ENCODE assay signal across 22 cellular contexts in the genomic region with DNA sequence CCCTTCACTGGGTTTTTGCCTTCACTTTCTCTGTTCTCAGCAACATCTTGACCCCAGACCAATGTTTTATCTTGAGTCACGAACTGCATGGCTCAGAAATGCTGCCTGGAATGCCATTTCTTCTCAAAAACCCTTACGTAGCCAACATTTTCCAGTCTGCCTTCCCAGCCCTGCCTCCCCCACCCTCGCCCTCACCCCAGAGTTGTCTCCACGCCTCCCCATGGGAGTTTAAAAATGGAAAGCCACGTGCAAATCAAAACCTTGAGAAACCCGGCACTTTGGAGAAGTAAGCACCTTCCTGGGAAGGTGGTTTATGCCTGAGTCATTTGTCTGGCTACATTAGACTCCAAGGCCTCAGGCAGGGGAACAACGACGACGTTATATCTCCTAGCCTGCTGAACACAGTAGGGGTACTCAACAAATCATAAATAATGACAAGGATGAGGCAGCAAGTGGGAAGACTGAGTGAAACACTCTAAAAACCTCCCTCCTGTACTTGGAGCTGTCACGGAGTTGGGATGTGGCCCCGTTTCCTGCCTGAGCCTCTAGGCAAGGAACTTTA.
A peak's percentile ranks its signal among the peaks of the same experiment; 100 is the strongest.
DNase-seq lines count a peak whose midpoint lies in the region; ATAC-seq, FAIRE-seq and TF ChIP-seq lines count a peak whose summit lies in the region.
"Had no signal": no experiment of that assay in that cellular context is flagged by ENCODE, and none has a peak within 500 bp of the region (broad histone marks: within the 10 kb centered on the region; RNA-seq: fewer than 3 reads in every experiment).

No MANE protein-coding gene starts in this region.

- no peak overlapping the region for H2AFZ ChIP-seq in astrocyte (ENCODE audit: low read depth, low read length)
- H2AFZ ChIP-seq in GM23248 = no peak overlapping the region
- H2AFZ ChIP-seq: PC-9 had no signal

- 7 to 10% methylated on average over 11 of the region's 11 CpGs for WGBS in aorta, 2 donors
- WGBS in GM23248 (ENCODE audit: low coverage in 1 of 2, low lambda C conversion rate in 2 of 2, missing lambda C conversion rate in 2 of 2), 2 experiments = 34 to 35% methylated on average over 11 of the region's 11 CpGs

- FAIRE-seq in astrocyte (lab: Jason Lieb, UNC) = no peak
- FAIRE-seq: GM12892, H54 had no signal

- H3K4me2 ChIP-seq in astrocyte (ENCODE audit: low read length) = no peak overlapping the region
- no peak overlapping the region for H3K4me2 ChIP-seq in GM23248 (ENCODE audit: unreplicated experiment)
- H3K4me2 ChIP-seq: PC-9 had no signal

- H3K36me3 ChIP-seq in breast epithelium (no peaks in the 10 kb centered on the region), astrocyte (ENCODE audit: insufficient read depth, low read length) (no peaks in the 10 kb centered on the region), aorta (ENCODE audit: control insufficient read depth in 1 of 2, insufficient read depth in 2 of 2, low read length in 1 of 2) (no peaks in the 10 kb centered on the region), GM23248 (ENCODE audit: low read depth) (no peaks in the 10 kb centered on the region)

- H3K27ac Mint-ChIP-seq in MCF 10A (ENCODE audit: low read depth, unreplicated experiment) (no peak overlapping the region), astrocyte (ENCODE audit: unreplicated experiment) (peak overlapping the region; percentile 21)
- H3K27ac Mint-ChIP-seq: HFFc6 had no signal

- H3K4me1 Mint-ChIP-seq in MCF 10A (ENCODE audit: insufficient read depth, unreplicated experiment) = no peaks in the 10 kb centered on the region
- peaks cover 12% of the 10 kb centered on the region for H3K4me1 Mint-ChIP-seq in astrocyte (ENCODE audit: low read depth, unreplicated experiment)

- DNase-seq in breast epithelium (ENCODE audit: low spot score in 2 of 2) (no peak), MCF 10A (ENCODE audit: unreplicated experiment) (no peak), astrocyte (ENCODE audit: low read depth) (peak; percentile 60), islet precursor cell (peak; percentile 74), aorta (peak in 1 of 2 donors; percentile 71), GM23248 (no peak), GOT3 (lab: John Stamatoyannopoulos, UW) (no peak), HuH-7 (ENCODE audit: low spot score) (no peak)
- DNase-seq: C1 segment of cervical spinal cord, DMS79 treated with DMSO at 0.1 percent for 48 hours, GDM1, HFFc6, KG1, NCI-H1048, NCI-H1436 treated with DMSO at 0.1 percent for 48 hours, NCI-H2081, NCI-H510A treated with DMSO at 0.1 percent for 48 hours, NCI-H82, PC-9 had no signal

- H3K27me3 Mint-ChIP-seq in MCF 10A (ENCODE audit: insufficient read depth, unreplicated experiment) (no peaks in the 10 kb centered on the region), astrocyte (ENCODE audit: low read depth, unreplicated experiment) (peaks cover under 1% of the 10 kb centered on the region)

- H3F3A ChIP-seq in GM23248 (ENCODE audit: insufficient read depth) = no peaks in the 10 kb centered on the region

- BruUV-seq in MCF 10A (replicated peaks; lab: Mats Ljungman, UMichigan) = no TSS peak

- intact Hi-C loops in breast epithelium (cut with DNase I; ENCODE audit: low total_unique reads) (no loop called here), MCF 10A (cut with micrococcal nuclease) (no loop called here), aorta (cut with DNase I) (loop anchor here in 1 of 2 donors (5.0 kb wide), 1 partner anchor 170 kb away; no protein-coding TSS in a partner anchor)

- H3K27me3 ChIP-seq in breast epithelium = no peaks in the 10 kb centered on the region
- no peaks in the 10 kb centered on the region for H3K27me3 ChIP-seq in astrocyte (ENCODE audit: insufficient read depth, low read length)
- no peaks in the 10 kb centered on the region for H3K27me3 ChIP-seq in aorta (ENCODE audit: control insufficient read depth in 1 of 2, insufficient read depth in 2 of 2, low read length in 1 of 2)
- H3K27me3 ChIP-seq in GM23248 (replicated peaks; ENCODE audit: insufficient read depth) = no peaks in the 10 kb centered on the region

- TF ChIP-seq CTCF in breast epithelium (IDR thresholded peaks at IDR 0.05) = no peak
- no peak for TF ChIP-seq CTCF in MCF 10A (IDR thresholded peaks at IDR 0.05; ENCODE audit: unreplicated experiment)
- TF ChIP-seq CTCF in astrocyte (IDR thresholded peaks at IDR 0.05; ENCODE audit: insufficient read depth, low read depth, low read length) = no peak

- H3K79me2 ChIP-seq in astrocyte (ENCODE audit: insufficient read depth, low read length) = no peaks in the 10 kb centered on the region
- H3K79me2 ChIP-seq in GM23248 (ENCODE audit: insufficient read depth) = no peaks in the 10 kb centered on the region

- H3K9me3 ChIP-seq in breast epithelium = no peaks in the 10 kb centered on the region
- no peaks in the 10 kb centered on the region for H3K9me3 ChIP-seq in astrocyte (ENCODE audit: insufficient read depth, low read depth, low read length)
- H3K9me3 ChIP-seq in aorta (ENCODE audit: control insufficient read depth, low read length) = no peaks in the 10 kb centered on the region
- H3K9me3 ChIP-seq in GM23248 (ENCODE audit: low read depth) = no peaks in the 10 kb centered on the region

- peak overlapping the region; percentile 41 to 50 for H3K27ac ChIP-seq in breast epithelium
- no peak overlapping the region for H3K27ac ChIP-seq in astrocyte (ENCODE audit: low read depth, low read length)
- peak overlapping the region; percentile 73 to 87 for H3K27ac ChIP-seq in aorta (ENCODE audit: low read depth in 1 of 2, low read length in 2 of 2)
- no peak overlapping the region for H3K27ac ChIP-seq in GM23248
- H3K27ac ChIP-seq: 22Rv1, PC-9 had no signal

- H3K4me3 ChIP-seq in breast epithelium = no peak overlapping the region
- no peak overlapping the region for H3K4me3 ChIP-seq in astrocyte (ENCODE audit: insufficient read depth, low read depth, low read length)
- H3K4me3 ChIP-seq in aorta (ENCODE audit: low read length in 2 of 2) = no peak overlapping the region
- no peak overlapping the region for H3K4me3 ChIP-seq in GM23248
- H3K4me3 ChIP-seq: PC-9 had no signal

- no peaks in the 10 kb centered on the region for H3K9me2 ChIP-seq in GM23248 (ENCODE audit: insufficient read depth)

- POLR2A ChIA-PET in MCF 10A (lab: Yijun Ruan, JAX) = no interaction called here

- H3K36me3 Mint-ChIP-seq in MCF 10A (ENCODE audit: insufficient read depth, unreplicated experiment) (peaks cover 4% of the 10 kb centered on the region), astrocyte (ENCODE audit: low read depth, unreplicated experiment) (peaks cover 2% of the 10 kb centered on the region)

- H3K4me1 ChIP-seq in breast epithelium (no peaks in the 10 kb centered on the region), astrocyte (ENCODE audit: insufficient read depth, low read length) (no peaks in the 10 kb centered on the region), aorta (ENCODE audit: control insufficient read depth in 1 of 2, insufficient read depth in 2 of 2, low read length in 2 of 2) (peaks cover 0 to 3% of the 10 kb centered on the region in 2 donors), GM23248 (ENCODE audit: insufficient read depth) (no peaks in the 10 kb centered on the region)

- no peak overlapping the region for H3K4me3 Mint-ChIP-seq in MCF 10A (ENCODE audit: unreplicated experiment)
- no peak overlapping the region for H3K4me3 Mint-ChIP-seq in astrocyte (ENCODE audit: unreplicated experiment)
- H3K4me3 Mint-ChIP-seq: HFFc6 had no signal

- H4K20me1 ChIP-seq in astrocyte (ENCODE audit: insufficient read depth, low read length) = no peaks in the 10 kb centered on the region
- no peaks in the 10 kb centered on the region for H4K20me1 ChIP-seq in GM23248 (ENCODE audit: insufficient read depth)

- H3K9ac ChIP-seq in astrocyte (ENCODE audit: low read length) = no peak overlapping the region
- H3K9ac ChIP-seq in GM23248 = no peak overlapping the region

- TF ChIP-seq POLR2A in breast epithelium (IDR thresholded peaks at IDR 0.05) = no peak

- in situ Hi-C loops in GM23248 (cut with MboI) = no loop called here

- H3K9me3 Mint-ChIP-seq in MCF 10A (ENCODE audit: unreplicated experiment) (peaks cover 36% of the 10 kb centered on the region), astrocyte (ENCODE audit: unreplicated experiment) (peaks cover 2% of the 10 kb centered on the region)

- CTCF ChIA-PET in MCF 10A (lab: Yijun Ruan, JAX) = no interaction called here

- ATAC-seq in aorta (ENCODE audit: low FRiP score) = peak; percentile 45

Comparison
In these comparisons a context has a peak if more than half of its experiments do, and no peak if none do; other contexts are left out.
1. DNase-seq: peak in astrocyte (single experiment) and islet precursor cell (single experiment); none in breast epithelium (0 of 2), MCF 10A (single experiment), GM23248 (single experiment), GOT3 (single experiment) and HuH-7 (single experiment).
2. H3K27ac ChIP-seq: peak in breast epithelium (2 of 2) and aorta (2 of 2); none in astrocyte (single experiment) and GM23248 (single experiment).